In the genomic region with DNA sequence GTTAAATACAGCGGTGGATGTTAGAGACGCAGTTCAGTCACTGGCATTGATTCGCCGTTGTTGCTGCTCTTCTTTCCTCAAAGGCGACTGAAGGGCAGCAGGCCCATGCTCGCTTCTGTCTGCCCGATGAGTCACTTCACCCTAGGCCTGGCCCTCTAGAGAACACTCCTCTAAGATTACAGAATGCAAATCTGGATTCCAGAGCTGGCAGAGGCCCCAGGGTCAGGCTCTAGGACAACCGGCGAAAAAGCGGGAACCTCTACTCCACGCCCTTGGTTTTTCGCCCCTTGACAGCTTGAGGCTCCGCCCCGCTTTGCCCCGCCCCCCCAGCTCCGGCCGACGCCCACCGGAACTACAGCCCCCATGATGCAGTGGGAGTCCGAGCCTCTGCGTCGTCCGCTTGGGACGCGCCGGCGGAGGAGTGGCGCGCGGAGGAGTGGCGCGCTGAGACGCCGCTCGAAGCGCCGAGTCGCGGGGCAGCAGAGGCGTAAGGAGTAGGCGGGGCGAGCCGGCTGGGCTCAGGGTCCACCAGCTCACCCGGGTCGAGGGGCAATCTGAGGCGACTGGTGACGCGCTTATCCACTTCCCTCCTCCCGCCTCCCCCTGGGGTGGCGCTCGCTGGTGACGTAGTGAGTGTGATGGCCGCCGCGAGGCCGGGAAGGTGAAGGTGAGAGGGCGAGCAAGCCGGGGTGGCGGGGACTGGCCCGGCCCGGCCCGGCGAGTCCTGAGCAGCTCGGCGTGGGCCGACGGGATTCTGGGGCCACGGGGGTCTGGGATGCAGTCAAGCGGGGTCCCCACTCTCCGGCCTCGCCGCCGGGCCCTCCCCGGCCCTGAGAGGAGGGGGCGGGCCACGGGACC, we compare ENCODE assay signal across 7 cellular contexts. TPM values are rescaled to one million over a fixed set of nuclear protein-coding genes. Genes with fewer than 3 reads are reported as not detected.
DNase-seq lines count a peak whose midpoint lies in the region; ATAC-seq, FAIRE-seq and TF ChIP-seq lines count a peak whose summit lies in the region.

A gene (plus strand): TSS at position 627 of the 858 bp plus-strand sequence. CDS start 8,725 bp downstream, outside the sequence.

- peak; percentile 97 for FAIRE-seq in GM18507 (lab: Jason Lieb, UNC)

- peak within 1 kb of the TSS; percentile 97 for H3K4me3 ChIP-seq in astrocyte of the cerebellum (ENCODE audit: low read depth, low read length)

- ATAC-seq in HG02981 (IDR thresholded peaks at IDR 0.05; ENCODE audit: unreplicated experiment): peak; percentile 90

- in situ Hi-C loops in astrocyte of the cerebellum (cut with HindIII; ENCODE audit: low sequenced_read_pairs): loop anchor here (5.0 kb wide), 1 partner anchor 42 kb away; no protein-coding TSS in a partner anchor

- DNase-seq in GM18507 (ENCODE audit: extremely low spot score, insufficient read length, low read depth) (peak; percentile 95), NCI-H2029 treated with DMSO at 0.1 percent for 48 hours (lab: John Stamatoyannopoulos, UW) (peak; percentile 94), T-helper 9 cell (peak; percentile 88), astrocyte of the cerebellum (ENCODE audit: low read depth) (peak; percentile 92), hepatic stellate cell (ENCODE audit: low spot score) (peak; percentile 99), renal cortical epithelial cell (ENCODE audit: low read depth) (peak; percentile 87)

- TF ChIP-seq CTCF in astrocyte of the cerebellum (IDR thresholded peaks at IDR 0.05; ENCODE audit: low read depth, low read length, missing control alignments): no peak

RNA-seq across cellular contexts. Expression of the gene that starts here (rescaled TPM):
- 56.6 and 80.5 TPM in 2 replicates for total RNA-seq in renal cortical epithelial cell

Comparison
In these comparisons a context has a peak if more than half of its experiments do, and no peak if none do; other contexts are left out.
1. Peak in every context shown above with its lines: DNase-seq, ATAC-seq and H3K4me3 ChIP-seq.